In genomic region chr10:97138777-97139317, GRCh38 we compare ENCODE assay signal across 18 cellular contexts. TPM values are rescaled to one million over a fixed set of nuclear protein-coding genes. Genes with fewer than 3 reads are reported as not detected.
"Had no signal": no experiment of that assay in that cellular context is flagged by ENCODE, and none has a peak within 500 bp of the region (broad histone marks: within the 10 kb centered on the region; RNA-seq: fewer than 3 reads in every experiment).

No MANE protein-coding gene starts in this region.

- H3K36me3 Mint-ChIP-seq: naive thymus-derived CD4-positive, alpha-beta T cell had no signal

- H3K27ac Mint-ChIP-seq: activated CD8-positive, alpha-beta T cell treated with anti-CD3 and anti-CD28 coated beads, Interleukin-2, amount 10 ng/mL, durations not matched to agents 7 days and 5 days; activated naive CD8-positive, alpha-beta T cell treated with anti-CD3 and anti-CD28 coated beads, Interleukin-2, amount 50 U/mL, for 24 hours; activated T-helper 1 cell treated with anti-CD3 and anti-CD28 coated beads, Interleukin-12 subunit alpha, Interleukin-12 subunit beta, Interleukin-2, Interleukin-4 antibody, amounts not matched to agents 30 ng/mL and 10 ng/mL and 1 ng/mL, durations not matched to agents 14 hours and 24 hours and 36 hours; naive thymus-derived CD4-positive, alpha-beta T cell had no signal

- H3K9me3 ChIP-seq: ascending aorta, colonic mucosa had no signal

- FAIRE-seq: keratinocyte, urothelium cell line had no signal

- DNase-seq: activated CD4-positive, alpha-beta T cell treated with anti-CD3 and anti-CD28 coated beads for 4 hours; activated CD8-positive, alpha-beta T cell treated with anti-CD3 and anti-CD28 coated beads, Interleukin-2, amount 10 ng/mL, durations not matched to agents 7 days and 5 days; activated naive CD4-positive, alpha-beta T cell treated with Interleukin-2 at 50 U/mL for 16 hours; activated naive CD8-positive, alpha-beta T cell treated with anti-CD3 and anti-CD28 coated beads, Interleukin-2, amount 50 U/mL, for 24 hours; effector CD4-positive, alpha-beta T cell; foreskin melanocyte; naive thymus-derived CD4-positive, alpha-beta T cell; nucleus accumbens; SW 1271; T-helper 9 cell had no signal

- H3K4me1 ChIP-seq: ascending aorta, colonic mucosa had no signal

- H3K4me3 ChIP-seq: ascending aorta, cardiac muscle cell, colonic mucosa had no signal

- H3K9me3 Mint-ChIP-seq: activated naive CD8-positive, alpha-beta T cell treated with anti-CD3 and anti-CD28 coated beads, Interleukin-2, amount 50 U/mL, for 24 hours; activated T-helper 1 cell treated with anti-CD3 and anti-CD28 coated beads, Interleukin-12 subunit alpha, Interleukin-12 subunit beta, Interleukin-2, Interleukin-4 antibody, amounts not matched to agents 30 ng/mL and 10 ng/mL and 1 ng/mL, durations not matched to agents 14 hours and 24 hours and 36 hours; naive thymus-derived CD4-positive, alpha-beta T cell had no signal

- ATAC-seq: activated CD8-positive, alpha-beta T cell treated with anti-CD3 and anti-CD28 coated beads, Interleukin-2, amount 10 ng/mL, durations not matched to agents 7 days and 5 days; activated naive CD8-positive, alpha-beta T cell treated with anti-CD3 and anti-CD28 coated beads, Interleukin-2, amount 50 U/mL, for 24 hours; naive thymus-derived CD4-positive, alpha-beta T cell had no signal

- H3K27me3 ChIP-seq: ascending aorta, colonic mucosa had no signal

- H3K36me3 ChIP-seq: ascending aorta, cardiac muscle cell, colonic mucosa had no signal

- H3K27ac ChIP-seq: ascending aorta, cardiac muscle cell, colonic mucosa, VCaP had no signal

- H3K4me3 Mint-ChIP-seq: activated CD8-positive, alpha-beta T cell treated with anti-CD3 and anti-CD28 coated beads, Interleukin-2, amount 10 ng/mL, durations not matched to agents 7 days and 5 days; activated naive CD8-positive, alpha-beta T cell treated with anti-CD3 and anti-CD28 coated beads, Interleukin-2, amount 50 U/mL, for 24 hours; activated T-helper 1 cell treated with anti-CD3 and anti-CD28 coated beads, Interleukin-12 subunit alpha, Interleukin-12 subunit beta, Interleukin-2, Interleukin-4 antibody, amounts not matched to agents 30 ng/mL and 10 ng/mL and 1 ng/mL, durations not matched to agents 14 hours and 24 hours and 36 hours; naive thymus-derived CD4-positive, alpha-beta T cell had no signal

RNA-seq across cellular contexts. Expression of gene SLIT1, which starts 46.9 kb away (rescaled TPM):
- total RNA-seq: ascending aorta, lower leg skin had no signal
- polyA plus RNA-seq: naive thymus-derived CD4-positive, alpha-beta T cell had no signal
